In the genomic region with DNA sequence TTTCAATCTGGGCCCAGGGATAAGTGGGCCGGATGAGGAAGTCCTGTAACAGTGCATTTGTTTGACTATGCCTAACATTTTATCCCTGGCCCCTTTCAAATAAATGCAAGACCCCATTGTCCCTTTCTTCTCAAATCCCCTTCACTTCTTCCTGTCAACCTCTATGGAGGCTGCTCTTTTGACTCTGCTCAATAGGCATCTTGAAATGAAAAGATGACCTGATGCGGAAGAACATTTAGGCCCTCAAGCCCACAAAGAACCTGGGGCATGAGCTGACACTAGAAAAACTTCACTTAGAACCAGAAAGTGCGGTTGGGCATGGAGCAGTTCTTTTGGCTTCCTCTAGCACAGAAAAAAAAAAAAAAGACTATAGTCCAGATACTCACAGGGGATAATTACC, we compare ENCODE assay signal across 26 cellular contexts.
"Had no signal": no experiment of that assay in that cellular context is flagged by ENCODE, and none has a peak within 500 bp of the region (broad histone marks: within the 10 kb centered on the region; RNA-seq: fewer than 3 reads in every experiment).

No MANE protein-coding gene starts in this region.

- H3K9me3 Mint-ChIP-seq: nephron had no signal

- H3K4me1 Mint-ChIP-seq: naive thymus-derived CD4-positive, alpha-beta T cell; natural killer cell; nephron; stimulated activated effector memory CD8-positive, alpha-beta T cell treated with anti-CD3 and anti-CD28 coated beads, Interleukin-12 subunit alpha, Interleukin-12 subunit beta, amount 100 ng/mL, for 72 hours; stimulated activated naive CD8-positive, alpha-beta T cell treated with anti-CD3 and anti-CD28 coated beads, Interleukin-15, amount 100 ng/mL, for 72 hours had no signal

- H3K9me3 ChIP-seq: neutrophil, pancreas, prostate gland, right lobe of liver, sigmoid colon, suprapubic skin, testis, tibial artery, transverse colon, upper lobe of left lung, vagina had no signal

- H3K36me3 Mint-ChIP-seq: naive thymus-derived CD4-positive, alpha-beta T cell; stimulated activated effector memory CD8-positive, alpha-beta T cell treated with anti-CD3 and anti-CD28 coated beads, Interleukin-12 subunit alpha, Interleukin-12 subunit beta, amount 100 ng/mL, for 72 hours had no signal

- H3K27me3 Mint-ChIP-seq: naive thymus-derived CD4-positive, alpha-beta T cell; stimulated activated naive CD8-positive, alpha-beta T cell treated with anti-CD3 and anti-CD28 coated beads, Interleukin-15, amount 100 ng/mL, for 72 hours had no signal

- H3K27ac Mint-ChIP-seq: naive thymus-derived CD4-positive, alpha-beta T cell; natural killer cell; nephron; stimulated activated effector memory CD8-positive, alpha-beta T cell treated with anti-CD3 and anti-CD28 coated beads, Interleukin-12 subunit alpha, Interleukin-12 subunit beta, amount 100 ng/mL, for 72 hours; stimulated activated naive CD8-positive, alpha-beta T cell treated with anti-CD3 and anti-CD28 coated beads, Interleukin-15, amount 100 ng/mL, for 72 hours had no signal

- H3K27me3 ChIP-seq: neutrophil, pancreas, right lobe of liver, sigmoid colon, suprapubic skin, testis, tibial artery, transverse colon, upper lobe of left lung, vagina had no signal

- H3K4me3 ChIP-seq: pancreas, prostate gland, right lobe of liver, sigmoid colon, suprapubic skin, testis, tibial artery, transverse colon, upper lobe of left lung, vagina had no signal

- DNase-seq: naive thymus-derived CD4-positive, alpha-beta T cell; natural killer cell; nucleus accumbens; pancreas; right cardiac atrium; right lobe of liver; sigmoid colon; small intestine; stimulated activated CD4-positive, alpha-beta T cell treated with anti-CD3 and anti-CD28 coated beads, Interleukin-15, amount 100 ng/mL, for 24 hours; stimulated activated CD4-positive, alpha-beta T cell treated with anti-CD3 and anti-CD28 coated beads, Interleukin-2, amount 100 ng/mL, for 24 hours; stimulated activated CD4-positive, alpha-beta T cell treated with anti-CD3 and anti-CD28 coated beads, Interleukin-2, amount 100 ng/mL, for 48 hours; stimulated activated CD4-positive, alpha-beta T cell treated with anti-CD3 and anti-CD28 coated beads, Interleukin-4, amount 100 ng/mL, for 24 hours; stimulated activated naive CD4-positive, alpha-beta T cell; stimulated activated naive CD8-positive, alpha-beta T cell treated with anti-CD3 and anti-CD28 coated beads, Interleukin-15, amount 100 ng/mL, for 72 hours; stimulated activated naive CD8-positive, alpha-beta T cell treated with anti-CD3 and anti-CD28 coated beads, Interleukin-15, Interleukin-2, amounts not matched to agents 100 U/mL and 50 U/mL, for 24 hours; substantia nigra; testis; tibial artery; transverse colon; upper lobe of left lung had no signal

- H3K27ac ChIP-seq: neutrophil, pancreas, prostate gland, right lobe of liver, sigmoid colon, suprapubic skin, testis, tibial artery, transverse colon, upper lobe of left lung, vagina had no signal

- H3K4me3 Mint-ChIP-seq: naive thymus-derived CD4-positive, alpha-beta T cell; natural killer cell; nephron; stimulated activated effector memory CD8-positive, alpha-beta T cell treated with anti-CD3 and anti-CD28 coated beads, Interleukin-12 subunit alpha, Interleukin-12 subunit beta, amount 100 ng/mL, for 72 hours; stimulated activated naive CD8-positive, alpha-beta T cell treated with anti-CD3 and anti-CD28 coated beads, Interleukin-15, amount 100 ng/mL, for 72 hours had no signal

- H3K4me1 ChIP-seq: pancreas, prostate gland, right lobe of liver, sigmoid colon, suprapubic skin, testis, tibial artery, transverse colon, upper lobe of left lung, vagina had no signal

- H3K36me3 ChIP-seq: neutrophil, pancreas, prostate gland, right lobe of liver, sigmoid colon, suprapubic skin, tibial artery, transverse colon, upper lobe of left lung, vagina had no signal
